ENCODE assay signal across 27 cellular contexts in the genomic region with DNA sequence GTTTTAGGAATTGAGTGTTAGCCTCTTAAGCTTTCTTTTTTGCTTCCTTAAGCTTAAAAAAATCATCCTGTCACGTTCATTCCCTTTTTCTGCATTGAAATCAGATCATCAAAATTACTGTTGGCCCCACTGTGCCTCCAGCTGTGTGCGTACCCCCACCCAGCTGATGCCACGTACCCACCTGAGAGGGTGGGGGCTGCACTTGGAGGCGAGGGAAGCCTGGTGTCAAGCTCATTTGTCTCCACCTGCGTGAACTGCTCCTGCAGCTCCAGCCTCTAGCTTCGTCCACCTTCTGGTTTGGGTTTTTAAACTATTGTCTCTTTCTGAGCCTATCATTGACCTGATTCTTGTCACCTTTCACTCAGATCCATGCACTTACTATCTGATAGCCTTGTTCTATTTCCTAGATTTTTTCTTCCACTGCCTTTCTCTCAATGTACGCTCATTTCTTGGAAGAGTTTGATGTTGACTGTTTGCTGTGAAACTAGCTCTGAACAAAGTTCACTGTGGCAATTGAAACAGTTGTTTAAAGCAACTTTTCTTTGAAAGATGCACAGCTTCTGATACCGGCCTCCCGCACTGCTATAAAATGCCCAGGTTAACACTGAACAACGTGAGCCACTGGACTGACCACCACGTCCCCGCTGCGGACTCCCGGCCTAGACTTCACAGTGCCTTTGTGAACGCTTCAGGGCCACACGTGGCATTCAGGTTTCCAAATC. TPM values are rescaled to one million over a fixed set of nuclear protein-coding genes. Genes with fewer than 3 reads are reported as not detected.
"Had no signal": no experiment of that assay in that cellular context is flagged by ENCODE, and none has a peak within 500 bp of the region (broad histone marks: within the 10 kb centered on the region; RNA-seq: fewer than 3 reads in every experiment).

No MANE protein-coding gene starts in this region.

- H3K27ac ChIP-seq: adrenal gland, ascending aorta, brain microvascular endothelial cell, dorsolateral prefrontal cortex, esophagus squamous epithelium, gastroesophageal sphincter, heart left ventricle, left lung, neutrophil, ovary, psoas muscle, right atrium auricular region, transverse colon had no signal

- H3K4me1 ChIP-seq: adrenal gland, ascending aorta, gastroesophageal sphincter, left lung, psoas muscle, right atrium auricular region, transverse colon had no signal

- H3K4me3 ChIP-seq: adrenal gland, ascending aorta, dorsolateral prefrontal cortex, esophagus squamous epithelium, gastroesophageal sphincter, heart left ventricle, left lung, ovary, psoas muscle, right atrium auricular region, transverse colon had no signal

- ATAC-seq: activated T-helper 17 cell treated with anti-CD3 and anti-CD28 coated beads, Interleukin-2, amount 50 U/mL, for 72 hours; effector memory CD8-positive, alpha-beta T cell; gastroesophageal sphincter; heart left ventricle; left lung; natural killer cell treated with Interleukin-12 subunit alpha and Interleukin-12 subunit beta and Interleukin-15 and Interleukin-18, amount 100 ng/mL, for 72 hours; psoas muscle had no signal

- FAIRE-seq: colon, urothelium cell line had no signal

- H3K36me3 ChIP-seq: adrenal gland, ascending aorta, brain microvascular endothelial cell, esophagus squamous epithelium, gastroesophageal sphincter, heart left ventricle, left lung, neutrophil, ovary, right atrium auricular region, transverse colon had no signal

- DNase-seq: activated CD8-positive, alpha-beta memory T cell treated with anti-CD3 and anti-CD28 coated beads for 24 hours; activated CD8-positive, alpha-beta memory T cell treated with anti-CD3 and anti-CD28 coated beads, Interleukin-2, amount 50 U/mL, for 4 hours; activated T-cell treated with anti-CD3 and anti-CD28 coated beads, Interleukin-2, amount 50 U/mL, for 24 hours; adrenal gland; brain microvascular endothelial cell; caudate nucleus; effector memory CD8-positive, alpha-beta T cell; esophagus squamous epithelium; midbrain; ovary; psoas muscle; stimulated activated CD4-positive, alpha-beta T cell treated with anti-CD3 and anti-CD28 coated beads, Interleukin-12 subunit alpha, Interleukin-12 subunit beta, amount 100 ng/mL, for 4 hours; stimulated activated CD4-positive, alpha-beta T cell treated with anti-CD3 and anti-CD28 coated beads, Interleukin-4, amount 100 ng/mL, for 4 hours; T-helper 9 cell; transverse colon had no signal

- H3K9me3 ChIP-seq: adrenal gland, neutrophil, ovary had no signal

- H3K27me3 ChIP-seq: ascending aorta, esophagus squamous epithelium, left lung, neutrophil, ovary, right atrium auricular region had no signal

RNA-seq across cellular contexts. Expression of a gene that starts 30.0 kb away (rescaled TPM):
- total RNA-seq: lung microvascular endothelial cell had no signal
